13 cellular contexts compared by ENCODE assay signal in genomic region chr5:124604419-124604818, GRCh38.
"Had no signal": no experiment of that assay in that cellular context is flagged by ENCODE, and none has a peak within 500 bp of the region (broad histone marks: within the 10 kb centered on the region; RNA-seq: fewer than 3 reads in every experiment).

No MANE protein-coding gene starts in this region.

- H3K9me3 ChIP-seq: heart left ventricle, left lung, prostate gland had no signal

- H3K27ac ChIP-seq: brain microvascular endothelial cell, prostate gland had no signal

- H3K4me3 Mint-ChIP-seq: activated naive CD8-positive, alpha-beta T cell; mesothelial cell of epicardium; naive B cell had no signal

- H3K36me3 ChIP-seq: brain microvascular endothelial cell, heart left ventricle, left lung, prostate gland had no signal

- H3K27me3 ChIP-seq: brain microvascular endothelial cell, heart left ventricle, left lung had no signal

- DNase-seq: activated CD4-positive, CD25-positive, alpha-beta regulatory T cell; activated effector memory CD4-positive, alpha-beta T cell treated with anti-CD3 and anti-CD28 coated beads, Interleukin-2, amount 50 U/mL, for 16 hours; activated T-cell treated with anti-CD3 and anti-CD28 coated beads, Interleukin-2, amount 50 U/mL, for 1 hour; brain microvascular endothelial cell; heart left ventricle; islet precursor cell; left lung; naive B cell; stimulated activated CD4-positive, alpha-beta T cell treated with anti-CD3 and anti-CD28 coated beads, Interleukin-12 subunit alpha, Interleukin-12 subunit beta, amount 100 ng/mL, for 4 hours; stimulated activated naive CD4-positive, alpha-beta T cell treated with Interleukin-2 at 50 U/mL for 16 hours had no signal

- ATAC-seq: left lung had no signal

- H3K36me3 Mint-ChIP-seq: activated naive CD8-positive, alpha-beta T cell; mesothelial cell of epicardium; naive B cell had no signal

- H3K4me3 ChIP-seq: heart left ventricle, left lung, prostate gland had no signal

- H3K27ac Mint-ChIP-seq: activated naive CD8-positive, alpha-beta T cell; mesothelial cell of epicardium; naive B cell had no signal
